ENCODE assay signal across 22 cellular contexts in genomic region chr11:15776387-15776786, GRCh38.
"Had no signal": no experiment of that assay in that cellular context is flagged by ENCODE, and none has a peak within 500 bp of the region (broad histone marks: within the 10 kb centered on the region; RNA-seq: fewer than 3 reads in every experiment).

No MANE protein-coding gene starts in this region.

- H3K27ac ChIP-seq: SJSA1 had no signal

- H3K9me3 ChIP-seq: MG63, SJSA1 had no signal

- H3K4me1 ChIP-seq: SJSA1 had no signal

- H3K36me3 ChIP-seq: MG63, SJSA1 had no signal

- H3K27me3 ChIP-seq: MG63, SJSA1 had no signal

- H3K4me3 ChIP-seq: MG63, SJSA1 had no signal

- DNase-seq: IMR-90, Karpas-422, KG1, MG63, NCI-H1092, NCI-H1105 treated with DMSO at 0.1 percent for 48 hours, NCI-H1417 treated with DMSO at 0.1 percent for 48 hours, NCI-H146, NCI-H1694 treated with DMSO at 0.1 percent for 48 hours, NCI-H1930, NCI-H2081, NCI-H2107, NCI-H2227 treated with DMSO at 0.1 percent for 48 hours, NCI-H510A, NCI-H524 treated with DMSO at 0.1 percent for 48 hours, NCI-H69, NCI-H774, Right ventricle myocardium superior, RPMI8226, SIG-M5 had no signal

- ATAC-seq: HepG2 had no signal
